1 cellular context compared by ENCODE assay signal in genomic region chr13:36904219-36904618, GRCh38.
TF ChIP-seq lines count a peak whose summit lies in the region.

No MANE protein-coding gene starts in this region.

TF ChIP-seq in HEK293, 187 proteins besides CTCF, POLR2A, EP300 and RAD21 (continued from another document):
- TF ChIP-seq PATZ1 (tag by site-specific recombination; IDR thresholded peaks at IDR 0.05) = no peak
- TF ChIP-seq ZNF549 (tag by site-specific recombination; IDR thresholded peaks at IDR 0.05) = no peak
- TF ChIP-seq OSR2 (tag by site-specific recombination; IDR thresholded peaks at IDR 0.05) = peak; percentile 32; the same call in 1 of the 2 replicates
- no peak for TF ChIP-seq ZNF555 (tag by site-specific recombination; conservative IDR thresholded peaks at IDR 0.05)
- TF ChIP-seq SP7 (tag by site-specific recombination; IDR thresholded peaks at IDR 0.05) = peak; percentile 66; the same call in 1 of the 2 replicates
- TF ChIP-seq ZNF645 (tag by site-specific recombination; IDR thresholded peaks at IDR 0.05) = no peak
- no peak for TF ChIP-seq ZNF157 (tag by site-specific recombination; IDR thresholded peaks at IDR 0.05)
- TF ChIP-seq ZNF24 (tag by site-specific recombination; IDR thresholded peaks at IDR 0.05) = no peak
- no peak for TF ChIP-seq SP2 (tag by site-specific recombination; IDR thresholded peaks at IDR 0.05)
- no peak for TF ChIP-seq ZBTB17 (tag by site-specific recombination; IDR thresholded peaks at IDR 0.05)
- TF ChIP-seq ZNF596 (tag by site-specific recombination; IDR thresholded peaks at IDR 0.05) = 0 out of 2 replicates have a peak, but pooled peaks have one; percentile 12
- peak; percentile 45; the same call in 1 of the 2 replicates for TF ChIP-seq ZIC2 (tag by site-specific recombination; IDR thresholded peaks at IDR 0.05)
- no peak for TF ChIP-seq ZNF2 (tag by site-specific recombination; IDR thresholded peaks at IDR 0.05)
- TF ChIP-seq ZNF629 (tag by site-specific recombination; IDR thresholded peaks at IDR 0.05) = no peak
- TF ChIP-seq ZBTB7A (tag by site-specific recombination; IDR thresholded peaks at IDR 0.05; ENCODE audit: low read depth) = no peak
- TF ChIP-seq PBX3 (CRISPR knock-in tag; IDR thresholded peaks at IDR 0.05) = no peak
